ENCODE assay signal across 14 cellular contexts in the genomic region with DNA sequence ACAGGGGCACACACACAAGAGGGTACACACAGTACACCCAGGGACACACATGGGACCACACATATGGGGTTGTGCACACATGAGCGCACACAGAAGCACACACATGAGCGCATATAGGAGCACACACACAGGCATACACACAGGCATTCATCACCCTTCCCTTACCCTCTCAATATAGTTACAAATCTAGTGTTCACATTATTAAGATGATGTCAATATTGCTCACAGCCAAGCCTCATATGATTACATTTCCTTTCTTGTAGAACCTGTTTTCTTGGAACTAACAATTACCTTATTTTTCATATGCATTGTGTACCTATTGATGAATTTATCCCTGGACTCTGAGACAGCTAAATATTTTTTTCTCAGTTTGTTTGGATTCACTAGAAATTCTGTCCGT.
"Had no signal": no experiment of that assay in that cellular context is flagged by ENCODE, and none has a peak within 500 bp of the region (broad histone marks: within the 10 kb centered on the region; RNA-seq: fewer than 3 reads in every experiment).

No MANE protein-coding gene starts in this region.

- DNase-seq: activated CD4-positive, alpha-beta memory T cell treated with anti-CD3 and anti-CD28 coated beads, Interleukin-2, amount 10 ng/mL, durations not matched to agents 7 days and 5 days; activated gamma-delta T cell treated with Interleukin-2 at 50 U/mL for 16 hours; activated naive CD8-positive, alpha-beta T cell treated with anti-CD3 and anti-CD28 coated beads for 36 hours; activated T-cell treated with anti-CD3 and anti-CD28 coated beads, Interleukin-2, amount 50 U/mL, for 48 hours; anterior cingulate cortex; left cardiac atrium; naive thymus-derived CD4-positive, alpha-beta T cell; stomach; T-helper 9 cell had no signal

- H3K27me3 ChIP-seq: neutrophil, right atrium auricular region, stomach had no signal

- ATAC-seq: left cardiac atrium; naive thymus-derived CD4-positive, alpha-beta T cell had no signal

- H3K4me3 ChIP-seq: lung, right atrium auricular region, skin epidermis, stomach, thoracic aorta had no signal

- H3K36me3 ChIP-seq: neutrophil, right atrium auricular region, stomach, thoracic aorta had no signal

- H3K9me3 ChIP-seq: neutrophil, right atrium auricular region, stomach, thoracic aorta had no signal

- H3K27ac ChIP-seq: neutrophil, right atrium auricular region, skin epidermis, stomach, thoracic aorta had no signal

- H3K4me1 ChIP-seq: stomach had no signal
